ENCODE assay signal across 4 cellular contexts in the genomic region with DNA sequence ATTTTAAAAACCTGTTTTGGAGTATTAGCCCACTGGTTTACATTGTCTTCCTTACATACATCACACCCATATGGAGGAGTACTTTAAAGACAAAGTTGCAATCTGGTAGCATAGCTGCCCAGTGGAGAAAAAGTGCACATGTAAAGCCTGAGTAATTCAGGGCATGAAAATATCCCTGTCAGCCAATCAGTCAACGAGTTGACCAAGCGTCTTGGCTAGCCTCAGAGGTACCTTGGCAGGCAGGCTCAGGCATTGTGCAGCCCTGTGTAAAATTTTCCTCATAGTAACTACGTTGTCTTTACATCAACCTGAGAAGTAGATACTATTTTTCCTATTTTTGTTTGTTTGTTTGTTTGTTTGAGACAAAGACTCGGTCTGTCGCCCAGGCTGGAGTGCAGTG.
"Had no signal": no experiment of that assay in that cellular context is flagged by ENCODE, and none has a peak within 500 bp of the region (broad histone marks: within the 10 kb centered on the region; RNA-seq: fewer than 3 reads in every experiment).

No MANE protein-coding gene starts in this region.

- DNase-seq: H9, HCEC 1CT, IMR-90 had no signal

- ATAC-seq: GM23338 had no signal

- H3K4me3 ChIP-seq: GM23338 had no signal
